In genomic region chr5:142024771-142025304, GRCh38 we compare ENCODE assay signal across 8 cellular contexts.
DNase-seq lines count a peak whose midpoint lies in the region; ATAC-seq and TF ChIP-seq lines count a peak whose summit lies in the region.

No MANE protein-coding gene starts in this region.

- peak; percentile 91 to 93 for DNase-seq in AML-193 (lab: John Stamatoyannopoulos, UW)
- DNase-seq in NCI-H510A (lab: John Stamatoyannopoulos, UW) = peak; percentile 72
- DNase-seq in activated CD4-positive, alpha-beta T cell treated with anti-CD3 and anti-CD28 coated beads for 24 hours (ENCODE audit: low read depth in 2 of 2) = peak; percentile 68 to 75
- DNase-seq in choroid plexus epithelial cell (ENCODE audit: low read depth) = peak; percentile 84
- peak; percentile 74 for DNase-seq in kidney glomerular epithelial cell (lab: John Stamatoyannopoulos, UW)
- peak; percentile 92 for DNase-seq in stimulated activated CD4-positive, alpha-beta T cell treated with anti-CD3 and anti-CD28 coated beads, Interleukin-15, amount 100 ng/mL, for 24 hours

- peak; percentile 51 for TF ChIP-seq POLR2A in GM19193 (IDR thresholded peaks at IDR 0.05; ENCODE audit: extremely low read depth, insufficient read depth, insufficient read length)

- TF ChIP-seq CTCF in choroid plexus epithelial cell (conservative IDR thresholded peaks at IDR 0.05; ENCODE audit: low read depth, low read length) = peak; percentile 1

- H3K4me3 ChIP-seq in choroid plexus epithelial cell (ENCODE audit: low read depth, low read length) = peak overlapping the region; percentile 59

- peak; percentile 96 for ATAC-seq in HG03378 (IDR thresholded peaks at IDR 0.05; ENCODE audit: unreplicated experiment)

Comparison
In these comparisons a context has a peak if more than half of its experiments do, and no peak if none do; other contexts are left out.
1. Peak in every context shown above with its lines: DNase-seq, ATAC-seq and H3K4me3 ChIP-seq.